9 cellular contexts compared by ENCODE assay signal in the genomic region with DNA sequence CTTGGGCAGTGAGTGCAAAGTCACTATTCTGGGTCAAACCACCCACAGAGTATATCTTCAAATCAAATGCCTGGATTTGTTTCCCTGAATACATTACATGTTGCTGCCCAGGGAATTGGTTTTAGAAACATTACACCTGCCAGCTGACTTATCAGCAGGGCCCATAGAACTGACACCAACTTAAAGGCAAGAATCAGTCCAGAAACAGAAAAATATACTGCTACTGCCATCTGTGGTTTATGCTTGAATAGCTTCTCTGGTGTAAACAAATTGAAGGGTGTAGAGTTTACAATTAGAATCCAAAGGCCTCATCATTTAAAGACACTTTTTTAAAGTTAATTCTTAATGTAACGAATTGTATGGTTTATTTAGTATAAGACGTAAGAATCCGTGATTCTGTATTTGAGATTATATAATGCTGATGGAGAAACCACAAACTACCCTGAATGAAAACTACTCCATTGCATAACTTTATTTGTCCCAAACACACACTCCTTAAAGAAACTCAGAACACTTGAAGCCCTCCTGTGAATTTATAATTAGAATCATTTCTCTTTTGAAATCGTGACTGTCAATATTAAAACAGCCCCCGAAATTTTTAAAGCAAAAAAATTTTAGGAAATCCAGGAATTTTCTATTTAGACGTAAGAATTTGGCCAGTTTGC. TPM values are rescaled to one million over a fixed set of nuclear protein-coding genes. Genes with fewer than 3 reads are reported as not detected.
DNase-seq lines count a peak whose midpoint lies in the region; ATAC-seq and TF ChIP-seq lines count a peak whose summit lies in the region.
"Had no signal": no experiment of that assay in that cellular context is flagged by ENCODE, and none has a peak within 500 bp of the region (broad histone marks: within the 10 kb centered on the region; RNA-seq: fewer than 3 reads in every experiment).

No MANE protein-coding gene starts in this region.

- in situ Hi-C loops in GM13976 (cut with MboI; ENCODE audit: low sequenced_read_pairs, unreplicated experiment), result no loop called here
- in situ Hi-C loops in gastrocnemius medialis (cut with MboI; ENCODE audit: low sequenced_read_pairs in 4 of 4), result loop anchor here in 2 of 4 donors (25.0 kb wide), 3 partner anchors 372 to 622 kb away; a partner anchor contains a TSS

- H3K4me3 ChIP-seq in epithelial cell of proximal tubule (ENCODE audit: low read depth, low read length) (no peak overlapping the region), gastrocnemius medialis (no peak overlapping the region)
- H3K4me3 ChIP-seq: coronary artery had no signal

- ATAC-seq in HG02852 (IDR thresholded peaks at IDR 0.05; ENCODE audit: unreplicated experiment), result no peak
- ATAC-seq in gastrocnemius medialis, result no peak
- no peak for ATAC-seq in HG03196 (IDR thresholded peaks at IDR 0.05; ENCODE audit: unreplicated experiment)

- peak; percentile 59 for TF ChIP-seq CTCF in 22Rv1 (IDR thresholded peaks at IDR 0.05)
- peak; percentile 22 for TF ChIP-seq CTCF in GM13976 (IDR thresholded peaks at IDR 0.05; ENCODE audit: borderline replicate concordance, control extremely low read depth, extremely low read depth, insufficient read depth, missing control alignments)
- TF ChIP-seq CTCF in epithelial cell of proximal tubule (conservative IDR thresholded peaks at IDR 0.05; ENCODE audit: low read depth, low read length), result peak; percentile 24
- TF ChIP-seq CTCF in gastrocnemius medialis (IDR thresholded peaks at IDR 0.05 in 4 of 5, conservative IDR thresholded peaks at IDR 0.05 in 1 of 5), result no peak

- intact Hi-C loops in gastrocnemius medialis (cut with DNase I; ENCODE audit: low total_unique reads), result no loop called here

- no peak for DNase-seq in GM13976 (ENCODE audit: low spot score)
- peak; percentile 94 for DNase-seq in NCI-H2171 treated with DMSO at 0.1 percent for 48 hours (lab: John Stamatoyannopoulos, UW)
- no peak for DNase-seq in epithelial cell of proximal tubule (ENCODE audit: low read depth)
- no peak for DNase-seq in HuH-7 (ENCODE audit: low spot score)
- no peak for DNase-seq in gastrocnemius medialis

- H3K27ac ChIP-seq in 22Rv1 (no peak overlapping the region), gastrocnemius medialis (no peak overlapping the region)
- H3K27ac ChIP-seq: coronary artery had no signal

- peaks cover 7 to 33% (median 15%) of the 10 kb centered on the region in 3 donors for H3K27me3 ChIP-seq in gastrocnemius medialis

- no peaks in the 10 kb centered on the region for H3K9me3 ChIP-seq in gastrocnemius medialis

- no peaks in the 10 kb centered on the region for H3K36me3 ChIP-seq in gastrocnemius medialis

- TF ChIP-seq POLR2A in gastrocnemius medialis (IDR thresholded peaks at IDR 0.05), result no peak

- peaks cover 6 to 8% of the 10 kb centered on the region in 2 donors for H3K4me1 ChIP-seq in gastrocnemius medialis

RNA-seq across cellular contexts. Expression of a gene that starts 6.2 kb away (rescaled TPM):
- total RNA-seq in epithelial cell of proximal tubule (1.1 and 2.0 TPM in 2 replicates), gastrocnemius medialis (1 to 10 TPM in 3 of 4 donors, under 1 TPM in 1; 0.58 to 5.6 (median 2.1) TPM)

RNA-seq across cellular contexts. Expression of a gene that starts 12.0 kb away (rescaled TPM):
- 3.5 and 7.0 TPM in 2 replicates for total RNA-seq in epithelial cell of proximal tubule
- total RNA-seq in gastrocnemius medialis, result 10 to 100 TPM in 3 of 4 donors, 1 to 10 TPM in 1; 6.9 to 48.0 (median 32.8) TPM

Comparison
In these comparisons a context has a peak if more than half of its experiments do, and no peak if none do; other contexts are left out.
1. CTCF ChIP-seq: peak in 22Rv1 (single experiment), GM13976 (single experiment) and epithelial cell of proximal tubule (single experiment); none in gastrocnemius medialis (0 of 5).